Comparison of ENCODE assay signal across 8 cellular contexts in the genomic region with DNA sequence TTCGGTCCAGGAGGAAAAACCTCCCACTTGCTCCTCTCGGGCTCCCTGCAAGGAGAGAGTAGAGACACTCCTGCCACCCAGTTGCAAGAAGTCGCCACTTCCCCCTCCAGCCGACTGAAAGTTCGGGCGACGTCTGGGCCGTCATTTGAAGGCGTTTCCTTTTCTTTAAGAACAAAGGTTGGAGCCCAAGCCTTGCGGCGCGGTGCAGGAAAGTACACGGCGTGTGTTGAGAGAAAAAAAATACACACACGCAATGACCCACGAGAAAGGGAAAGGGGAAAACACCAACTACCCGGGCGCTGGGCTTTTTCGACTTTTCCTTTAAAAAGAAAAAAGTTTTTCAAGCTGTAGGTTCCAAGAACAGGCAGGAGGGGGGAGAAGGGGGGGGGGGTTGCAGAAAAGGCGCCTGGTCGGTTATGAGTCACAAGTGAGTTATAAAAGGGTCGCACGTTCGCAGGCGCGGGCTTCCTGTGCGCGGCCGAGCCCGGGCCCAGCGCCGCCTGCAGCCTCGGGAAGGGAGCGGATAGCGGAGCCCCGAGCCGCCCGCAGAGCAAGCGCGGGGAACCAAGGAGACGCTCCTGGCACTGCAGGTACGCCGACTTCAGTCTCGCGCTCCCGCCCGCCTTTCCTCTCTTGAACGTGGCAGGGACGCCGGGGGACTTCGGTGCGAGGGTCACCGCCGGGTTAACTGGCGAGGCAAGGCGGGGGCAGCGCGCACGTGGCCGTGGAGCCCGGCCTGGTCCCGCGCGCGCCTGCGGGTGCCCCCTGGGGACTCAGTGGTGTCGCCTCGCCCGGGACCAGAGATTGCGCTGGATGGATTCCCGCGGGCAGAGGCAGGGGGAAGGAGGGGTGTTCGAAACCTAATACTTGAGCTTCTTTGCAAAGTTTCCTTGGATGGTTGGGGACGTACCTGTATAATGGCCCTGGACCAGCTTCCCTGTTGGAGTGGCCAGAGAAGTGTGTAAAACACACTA. TPM values are rescaled to one million over a fixed set of nuclear protein-coding genes. Genes with fewer than 3 reads are reported as not detected.
A peak's percentile ranks its signal among the peaks of the same experiment; 100 is the strongest.
DNase-seq lines count a peak whose midpoint lies in the region; ATAC-seq and TF ChIP-seq lines count a peak whose summit lies in the region.

No MANE protein-coding gene starts in this region.

- peak overlapping the region; percentile 82 for H3K9ac ChIP-seq in HUES6 (ENCODE audit: low read length)

- TF ChIP-seq CTCF in WTC11 (IDR thresholded peaks at IDR 0.05) = no peak

- H3K36me3 ChIP-seq in HUES6 (ENCODE audit: control insufficient read depth, insufficient read depth, low read length) = 0 out of 2 replicates have a peak, but pooled peaks cover 4% of the 10 kb centered on the region

- POLR2A ChIA-PET in WTC11 (lab: Charles Lee) = no interaction called here

- no peak overlapping the region for H3K27ac ChIP-seq in HUES6 (ENCODE audit: low read depth, low read length)

- peaks cover 4% of the 10 kb centered on the region for H3K4me1 Mint-ChIP-seq in WTC11

- ATAC-seq in GM21447 (IDR thresholded peaks at IDR 0.05; ENCODE audit: unreplicated experiment) (peak; percentile 33), WTC11 (peak; percentile 95), left lobe of liver (peak; percentile 65), GM18858 (IDR thresholded peaks at IDR 0.05; ENCODE audit: unreplicated experiment) (no peak)

- H3K27me3 ChIP-seq in HUES6 (ENCODE audit: control insufficient read depth, insufficient read depth, low read length) = peaks cover 33% of the 10 kb centered on the region

- H3K27ac Mint-ChIP-seq in WTC11 = no peak overlapping the region

- H3K27me3 Mint-ChIP-seq in WTC11 (ENCODE audit: low read depth) = peaks cover 42% of the 10 kb centered on the region

- peak overlapping the region; percentile 90 for H3K4me3 Mint-ChIP-seq in WTC11

- CTCF ChIA-PET in WTC11 (lab: Charles Lee) = interaction anchor here (0.6 to 1.3 kb wide), 2 partner anchors 141 to 143 kb away, joined by 3 to 4 read pairs; no protein-coding TSS in a partner anchor

- peak overlapping the region; percentile 77 for H3K4me3 ChIP-seq in HUES6 (ENCODE audit: low read depth, low read length)

- 0 out of 2 replicates have a peak, but pooled peaks cover 4% of the 10 kb centered on the region for H3K4me1 ChIP-seq in HUES6 (ENCODE audit: control insufficient read depth, insufficient read depth, low read length)

- no peaks in the 10 kb centered on the region; the same call in 1 of the 2 replicates for H3K9me3 Mint-ChIP-seq in WTC11

- H3K36me3 Mint-ChIP-seq in WTC11 = no peaks in the 10 kb centered on the region

- DNase-seq in COLO668 (lab: John Stamatoyannopoulos, UW; ENCODE audit: unreplicated experiment) (peak; percentile 82), WTC11 (ENCODE audit: low spot score) (peak; percentile 74), left lobe of liver (ENCODE audit: low spot score) (peak; percentile 50)
- peak; percentile 60 for DNase-seq in central memory CD4-positive, alpha-beta T cell
- DNase-seq in stimulated activated CD4-positive, alpha-beta T cell treated with anti-CD3 and anti-CD28 coated beads, Interleukin-4, amount 100 ng/mL, for 48 hours (ENCODE audit: low read depth in 2 of 2) = peak; percentile 74 to 76

- H3K9me3 ChIP-seq in HUES6 (ENCODE audit: control insufficient read depth, insufficient read depth, low read depth, low read length) = no peaks in the 10 kb centered on the region

TF ChIP-seq in WTC11, 78 proteins besides CTCF, POLR2A, EP300 and RAD21 (continues in another document):
- TF ChIP-seq TCF7 (CRISPR knock-in tag; IDR thresholded peaks at IDR 0.05; ENCODE audit: low read depth) = peak; percentile 46; the same call in 1 of the 2 replicates
- TF ChIP-seq NR3C1 (CRISPR knock-in tag; conservative IDR thresholded peaks at IDR 0.05; ENCODE audit: low read depth) = no peak
- no peak for TF ChIP-seq ZNF263 (CRISPR knock-in tag; IDR thresholded peaks at IDR 0.05; ENCODE audit: low read depth)
- TF ChIP-seq ZMAT4 (CRISPR knock-in tag; IDR thresholded peaks at IDR 0.05) = no peak
- no peak for TF ChIP-seq NFYB (CRISPR knock-in tag; conservative IDR thresholded peaks at IDR 0.05; ENCODE audit: low read depth)
- TF ChIP-seq, protein P1, sequence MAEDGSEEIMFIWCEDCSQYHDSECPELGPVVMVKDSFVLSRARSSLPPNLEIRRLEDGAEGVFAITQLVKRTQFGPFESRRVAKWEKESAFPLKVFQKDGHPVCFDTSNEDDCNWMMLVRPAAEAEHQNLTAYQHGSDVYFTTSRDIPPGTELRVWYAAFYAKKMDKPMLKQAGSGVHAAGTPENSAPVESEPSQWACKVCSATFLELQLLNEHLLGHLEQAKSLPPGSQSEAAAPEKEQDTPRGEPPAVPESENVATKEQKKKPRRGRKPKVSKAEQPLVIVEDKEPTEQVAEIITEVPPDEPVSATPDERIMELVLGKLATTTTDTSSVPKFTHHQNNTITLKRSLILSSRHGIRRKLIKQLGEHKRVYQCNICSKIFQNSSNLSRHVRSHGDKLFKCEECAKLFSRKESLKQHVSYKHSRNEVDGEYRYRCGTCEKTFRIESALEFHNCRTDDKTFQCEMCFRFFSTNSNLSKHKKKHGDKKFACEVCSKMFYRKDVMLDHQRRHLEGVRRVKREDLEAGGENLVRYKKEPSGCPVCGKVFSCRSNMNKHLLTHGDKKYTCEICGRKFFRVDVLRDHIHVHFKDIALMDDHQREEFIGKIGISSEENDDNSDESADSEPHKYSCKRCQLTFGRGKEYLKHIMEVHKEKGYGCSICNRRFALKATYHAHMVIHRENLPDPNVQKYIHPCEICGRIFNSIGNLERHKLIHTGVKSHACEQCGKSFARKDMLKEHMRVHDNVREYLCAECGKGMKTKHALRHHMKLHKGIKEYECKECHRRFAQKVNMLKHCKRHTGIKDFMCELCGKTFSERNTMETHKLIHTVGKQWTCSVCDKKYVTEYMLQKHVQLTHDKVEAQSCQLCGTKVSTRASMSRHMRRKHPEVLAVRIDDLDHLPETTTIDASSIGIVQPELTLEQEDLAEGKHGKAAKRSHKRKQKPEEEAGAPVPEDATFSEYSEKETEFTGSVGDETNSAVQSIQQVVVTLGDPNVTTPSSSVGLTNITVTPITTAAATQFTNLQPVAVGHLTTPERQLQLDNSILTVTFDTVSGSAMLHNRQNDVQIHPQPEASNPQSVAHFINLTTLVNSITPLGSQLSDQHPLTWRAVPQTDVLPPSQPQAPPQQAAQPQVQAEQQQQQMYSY (CRISPR knock-in tag; IDR thresholded peaks at IDR 0.05) = no peak
- TF ChIP-seq, protein P2, sequence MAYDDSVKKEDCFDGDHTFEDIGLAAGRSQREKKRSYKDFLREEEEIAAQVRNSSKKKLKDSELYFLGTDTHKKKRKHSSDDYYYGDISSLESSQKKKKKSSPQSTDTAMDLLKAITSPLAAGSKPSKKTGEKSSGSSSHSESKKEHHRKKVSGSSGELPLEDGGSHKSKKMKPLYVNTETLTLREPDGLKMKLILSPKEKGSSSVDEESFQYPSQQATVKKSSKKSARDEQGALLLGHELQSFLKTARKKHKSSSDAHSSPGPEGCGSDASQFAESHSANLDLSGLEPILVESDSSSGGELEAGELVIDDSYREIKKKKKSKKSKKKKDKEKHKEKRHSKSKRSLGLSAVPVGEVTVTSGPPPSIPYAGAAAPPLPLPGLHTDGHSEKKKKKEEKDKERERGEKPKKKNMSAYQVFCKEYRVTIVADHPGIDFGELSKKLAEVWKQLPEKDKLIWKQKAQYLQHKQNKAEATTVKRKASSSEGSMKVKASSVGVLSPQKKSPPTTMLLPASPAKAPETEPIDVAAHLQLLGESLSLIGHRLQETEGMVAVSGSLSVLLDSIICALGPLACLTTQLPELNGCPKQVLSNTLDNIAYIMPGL (CRISPR knock-in tag; IDR thresholded peaks at IDR 0.05) = peak; percentile 51; the same call in 1 of the 2 replicates
- no peak for TF ChIP-seq ZNF232 (CRISPR knock-in tag; IDR thresholded peaks at IDR 0.05)
- TF ChIP-seq RELA (CRISPR knock-in tag; IDR thresholded peaks at IDR 0.05; ENCODE audit: borderline replicate concordance) = no peak
- no peak for TF ChIP-seq KAT7 (CRISPR knock-in tag; IDR thresholded peaks at IDR 0.05; ENCODE audit: borderline replicate concordance)
- no peak for TF ChIP-seq ZNF396 (CRISPR knock-in tag; IDR thresholded peaks at IDR 0.05; ENCODE audit: borderline replicate concordance)
- TF ChIP-seq E2F1 (CRISPR knock-in tag; IDR thresholded peaks at IDR 0.05) = no peak
- TF ChIP-seq ATF2 (CRISPR knock-in tag; IDR thresholded peaks at IDR 0.05; ENCODE audit: borderline replicate concordance, low read depth) = no peak
- TF ChIP-seq JUN (CRISPR knock-in tag; IDR thresholded peaks at IDR 0.05) = no peak

RNA-seq across cellular contexts. Expression of gene MRPL39, which starts 45.3 kb away (rescaled TPM):
- total RNA-seq in WTC11 (2021) = 34.7 to 39.2 TPM (median 37.2 TPM) in 3 replicates
- 17.4 TPM for total RNA-seq in left lobe of liver
